7 cellular contexts compared by ENCODE assay signal in genomic region chr19:7681336-7682174, GRCh38. TPM values are rescaled to one million over a fixed set of nuclear protein-coding genes. Genes with fewer than 3 reads are reported as not detected.
A peak's percentile ranks its signal among the peaks of the same experiment; 100 is the strongest.
DNase-seq lines count a peak whose midpoint lies in the region; ATAC-seq, FAIRE-seq and TF ChIP-seq lines count a peak whose summit lies in the region.

No MANE protein-coding gene starts in this region.

- POLR2A ChIA-PET in WTC11 (lab: Charles Lee) = interaction anchor here (0.5 to 1.3 kb wide), 4 partner anchors 12 to 188 kb away, joined by 3 to 14 read pairs (median 5); no protein-coding TSS in a partner anchor

- H3K36me3 ChIP-seq in MM.1S (replicated peaks; ENCODE audit: insufficient read depth, low read length) = no peaks in the 10 kb centered on the region
- peaks cover 6% of the 10 kb centered on the region for H3K36me3 ChIP-seq in bronchial epithelial cell (ENCODE audit: control insufficient read depth, insufficient read depth, low read length)
- peaks cover 0 to 3% of the 10 kb centered on the region in 2 donors for H3K36me3 ChIP-seq in small intestine (ENCODE audit: control insufficient read depth in 2 of 2, insufficient read depth in 2 of 2, low read length in 2 of 2)

- H3K36me3 Mint-ChIP-seq in WTC11 = peaks cover 14% of the 10 kb centered on the region
- H3K36me3 Mint-ChIP-seq in immature natural killer cell = peaks cover 0 to 8% (median 3%) of the 10 kb centered on the region in 3 donors

- peak overlapping the region; percentile 100 for H2AFZ ChIP-seq in MM.1S (ENCODE audit: low read length)

- no peaks in the 10 kb centered on the region for H4K20me1 ChIP-seq in MM.1S (ENCODE audit: insufficient read depth, low read length)

- peak; percentile 30 for DNase-seq in MM.1S
- DNase-seq in WTC11 (ENCODE audit: low spot score) = peak; percentile 84
- DNase-seq in bronchial epithelial cell (ENCODE audit: low read depth) = peak; percentile 50
- peak; percentile 75 to 77 (median 77) for DNase-seq in immature natural killer cell
- DNase-seq in small intestine = peak; percentile 75

- H3K4me2 ChIP-seq in MM.1S (ENCODE audit: low read depth, low read length) = peak overlapping the region; percentile 99

- H3K27ac Mint-ChIP-seq in WTC11 (peak overlapping the region; percentile 89), immature natural killer cell (peak overlapping the region in 5 of 6 donors; percentile 83 to 89 (median 86))

- TF ChIP-seq CTCF in MM.1S (IDR thresholded peaks at IDR 0.05; ENCODE audit: low read length) (no peak), WTC11 (IDR thresholded peaks at IDR 0.05) (no peak), bronchial epithelial cell (IDR thresholded peaks at IDR 0.05; ENCODE audit: insufficient read depth, low read length, severe bottlenecking) (peak; percentile 78)

- H3K79me2 ChIP-seq in MM.1S (ENCODE audit: low read length) = peaks cover 13% of the 10 kb centered on the region

- H3K4me1 ChIP-seq in MM.1S (ENCODE audit: low read length) = 0 out of 2 replicates have a peak, but pooled peaks cover 3% of the 10 kb centered on the region
- no peaks in the 10 kb centered on the region for H3K4me1 ChIP-seq in small intestine (ENCODE audit: control insufficient read depth in 2 of 2, insufficient read depth in 1 of 2, low read depth in 1 of 2, low read length in 1 of 2)

- WGBS in small intestine, 3 donors = 5 to 13% (median 13%) methylated on average over 39 to 43 of the region's 43 CpGs

- no peaks in the 10 kb centered on the region for H3F3A ChIP-seq in MM.1S (ENCODE audit: insufficient read depth, low read length)

- H3K27me3 ChIP-seq in MM.1S (replicated peaks; ENCODE audit: insufficient read depth, low read length) (peaks cover 32% of the 10 kb centered on the region), bronchial epithelial cell (ENCODE audit: control insufficient read depth, insufficient read depth, low read length) (no peaks in the 10 kb centered on the region), small intestine (ENCODE audit: control insufficient read depth in 2 of 2, insufficient read depth in 2 of 2, low read length in 2 of 2) (no peaks in the 10 kb centered on the region)

- H3K4me3 ChIP-seq in MM.1S (ENCODE audit: low read length) = peak overlapping the region; percentile 100
- peak overlapping the region; percentile 99 for H3K4me3 ChIP-seq in bronchial epithelial cell (ENCODE audit: low read depth, low read length)
- peak overlapping the region; percentile 87 to 98 for H3K4me3 ChIP-seq in small intestine (ENCODE audit: low read depth in 1 of 2, low read length in 2 of 2)

- H3K9me3 Mint-ChIP-seq in WTC11 (no peaks in the 10 kb centered on the region), immature natural killer cell (peaks cover 0 to 1% (median 0%) of the 10 kb centered on the region in 6 donors)

- TF ChIP-seq POLR2A in GM18505 (IDR thresholded peaks at IDR 0.05; ENCODE audit: borderline replicate concordance, extremely low read depth, insufficient read depth, insufficient read length) = peak; percentile 39

- H3K9me2 ChIP-seq in MM.1S (replicated peaks; ENCODE audit: insufficient read depth, low read length) = no peaks in the 10 kb centered on the region

- peak overlapping the region; percentile 92 for H3K9ac ChIP-seq in MM.1S (ENCODE audit: low read length)

- ATAC-seq in GM18505 (IDR thresholded peaks at IDR 0.05; ENCODE audit: unreplicated experiment) (no peak), WTC11 (peak; percentile 63), GM19397 (IDR thresholded peaks at IDR 0.05; ENCODE audit: unreplicated experiment) (no peak)

- peaks cover 29% of the 10 kb centered on the region for H3K27me3 Mint-ChIP-seq in WTC11 (ENCODE audit: low read depth)
- H3K27me3 Mint-ChIP-seq in immature natural killer cell (ENCODE audit: low read depth in 3 of 3) = peaks cover 20 to 23% (median 21%) of the 10 kb centered on the region in 3 donors

- FAIRE-seq in bronchial epithelial cell (lab: Jason Lieb, UNC) (no peak), small intestine (lab: Jason Lieb, UNC) (no peak)

- H3K4me3 Mint-ChIP-seq in WTC11 (peak overlapping the region; percentile 79), immature natural killer cell (peak overlapping the region; percentile 84 to 89 (median 88))

- H3K4me1 Mint-ChIP-seq in WTC11 = peaks cover 20% of the 10 kb centered on the region
- H3K4me1 Mint-ChIP-seq in immature natural killer cell = peaks cover 14 to 21% of the 10 kb centered on the region in 2 donors

- H3K9me3 ChIP-seq in MM.1S (replicated peaks; ENCODE audit: insufficient read depth, low read length) = no peaks in the 10 kb centered on the region
- no peaks in the 10 kb centered on the region for H3K9me3 ChIP-seq in small intestine (ENCODE audit: control insufficient read depth, low read depth)

- CTCF ChIA-PET in WTC11 (lab: Charles Lee) = interaction anchor here (0.6 to 2.7 kb wide), 94 partner anchors 8 to 582 kb away, joined by 3 to 99 read pairs (median 5); partner anchors contain the start of genes CAMSAP3, CD209, MAP2K7 and MCOLN1

- no peak overlapping the region for H3K27ac ChIP-seq in MM.1S (ENCODE audit: low read length)
- H3K27ac ChIP-seq in small intestine (ENCODE audit: low read depth in 1 of 2, low read length in 1 of 2) = peak overlapping the region in 1 of 2 donors; percentile 73

TF ChIP-seq in WTC11, 78 proteins besides CTCF, POLR2A, EP300 and RAD21:
- TF ChIP-seq IRF2 (CRISPR knock-in tag; IDR thresholded peaks at IDR 0.05; ENCODE audit: borderline replicate concordance, low read depth) (no peak), ZNF281 (CRISPR knock-in tag; IDR thresholded peaks at IDR 0.05) (peak; percentile 92)
- TF ChIP-seq, protein P1, sequence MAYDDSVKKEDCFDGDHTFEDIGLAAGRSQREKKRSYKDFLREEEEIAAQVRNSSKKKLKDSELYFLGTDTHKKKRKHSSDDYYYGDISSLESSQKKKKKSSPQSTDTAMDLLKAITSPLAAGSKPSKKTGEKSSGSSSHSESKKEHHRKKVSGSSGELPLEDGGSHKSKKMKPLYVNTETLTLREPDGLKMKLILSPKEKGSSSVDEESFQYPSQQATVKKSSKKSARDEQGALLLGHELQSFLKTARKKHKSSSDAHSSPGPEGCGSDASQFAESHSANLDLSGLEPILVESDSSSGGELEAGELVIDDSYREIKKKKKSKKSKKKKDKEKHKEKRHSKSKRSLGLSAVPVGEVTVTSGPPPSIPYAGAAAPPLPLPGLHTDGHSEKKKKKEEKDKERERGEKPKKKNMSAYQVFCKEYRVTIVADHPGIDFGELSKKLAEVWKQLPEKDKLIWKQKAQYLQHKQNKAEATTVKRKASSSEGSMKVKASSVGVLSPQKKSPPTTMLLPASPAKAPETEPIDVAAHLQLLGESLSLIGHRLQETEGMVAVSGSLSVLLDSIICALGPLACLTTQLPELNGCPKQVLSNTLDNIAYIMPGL (CRISPR knock-in tag; IDR thresholded peaks at IDR 0.05) = peak; percentile 34; the same call in 1 of the 2 replicates

RNA-seq across cellular contexts. Expression of gene TRAPPC5, which starts 0.9 kb away (rescaled TPM):
- total RNA-seq in WTC11 (2021) (122 to 127 TPM (median 124 TPM) in 3 replicates), bronchial epithelial cell (29.2 and 141 TPM in 2 replicates)
- polyA plus RNA-seq in immature natural killer cell (100 to 1,000 TPM; 109 to 217 (median 115) TPM), small intestine (100 to 1,000 TPM in 2 of 3 donors, 10 to 100 TPM in 1; 71.6 to 166 (median 119) TPM)

RNA-seq across cellular contexts. Expression of gene MCEMP1, which starts 4.7 kb away (rescaled TPM):
- total RNA-seq in WTC11 (2021) = not detected in 3 replicates
- not detected in 2 replicates for total RNA-seq in bronchial epithelial cell
- polyA plus RNA-seq in immature natural killer cell = under 1 TPM in 1 of 3 donors, not detected in 2; 0.14 TPM
- polyA plus RNA-seq in small intestine = 1 to 10 TPM in 1 of 3 donors, under 1 TPM in 2; 0.45 to 1.4 (median 0.52) TPM

RNA-seq across cellular contexts. Expression of gene RETN, which starts 12.7 kb away (rescaled TPM):
- total RNA-seq in WTC11 (2021) (not detected in 3 replicates), bronchial epithelial cell (not detected in 2 replicates)
- polyA plus RNA-seq in immature natural killer cell (1 to 10 TPM in 1 of 3 donors, not detected in 2; 1.4 TPM), small intestine (10 to 100 TPM in 1 of 3 donors, 1 to 10 TPM in 1, not detected in 1; 8.1 to 10.2 TPM)

RNA-seq across cellular contexts. Expression of gene FCER2, which starts 20.4 kb away (rescaled TPM):
- total RNA-seq in WTC11 (2021) (0.37 to 0.48 TPM (median 0.46 TPM) in 3 replicates), bronchial epithelial cell (not detected in 2 replicates)
- polyA plus RNA-seq in immature natural killer cell (under 1 TPM in 2 of 3 donors, not detected in 1; 0.29 to 0.50 TPM), small intestine (under 1 TPM in 1 of 3 donors, not detected in 2; 0.90 TPM)

RNA-seq across cellular contexts. Expression of gene STXBP2, which starts 44.6 kb away (rescaled TPM):
- 68.9 to 79.3 TPM (median 73.0 TPM) in 3 replicates for total RNA-seq in WTC11 (2021)
- total RNA-seq in bronchial epithelial cell = 47.9 and 89.4 TPM in 2 replicates
- polyA plus RNA-seq in immature natural killer cell = 100 to 1,000 TPM in 2 of 3 donors, 10 to 100 TPM in 1; 73.7 to 115 (median 100) TPM
- 100 to 1,000 TPM in 2 of 3 donors, 10 to 100 TPM in 1; 95.2 to 271 (median 200) TPM for polyA plus RNA-seq in small intestine

Comparison
In these comparisons a context has a peak if more than half of its experiments do, and no peak if none do; other contexts are left out.
1. DNase-seq: peak in every context shown above with its lines; median percentile 84 in WTC11; 77 in immature natural killer cell; 75 in small intestine; 50 in bronchial epithelial cell; 30 in MM.1S.